18 cellular contexts compared by ENCODE assay signal in genomic region chr1:94929816-94930215, GRCh38. TPM values are rescaled to one million over a fixed set of nuclear protein-coding genes. Genes with fewer than 3 reads are reported as not detected.
DNase-seq lines count a peak whose midpoint lies in the region; ATAC-seq, FAIRE-seq and TF ChIP-seq lines count a peak whose summit lies in the region.
"Had no signal": no experiment of that assay in that cellular context is flagged by ENCODE, and none has a peak within 500 bp of the region (broad histone marks: within the 10 kb centered on the region; RNA-seq: fewer than 3 reads in every experiment).

No MANE protein-coding gene starts in this region.

- H3K4me3 ChIP-seq in colonic mucosa, result peak overlapping the region; percentile 6
- H3K4me3 ChIP-seq in right lobe of liver, result peak overlapping the region; percentile 64 to 81 (median 71)
- peak overlapping the region; percentile 74 for H3K4me3 ChIP-seq in rectal smooth muscle tissue (ENCODE audit: low read length)
- H3K4me3 ChIP-seq: SK-N-MC had no signal

- H3K27ac ChIP-seq in 22Rv1 (peak overlapping the region; percentile 72), colonic mucosa (peak overlapping the region; percentile 98), right lobe of liver (peak overlapping the region in 2 of 3 donors; percentile 98 to 99), rectal smooth muscle tissue (ENCODE audit: low read depth, low read length) (peak overlapping the region; percentile 30)
- H3K27ac ChIP-seq: SK-N-MC had no signal

- ATAC-seq in right lobe of liver (no peak), HG03378 (IDR thresholded peaks at IDR 0.05; ENCODE audit: unreplicated experiment) (no peak), HG02798 (IDR thresholded peaks at IDR 0.05; ENCODE audit: poor library complexity, unreplicated experiment) (no peak)
- ATAC-seq: heart left ventricle, left cardiac atrium had no signal

- H3K9ac ChIP-seq in colonic mucosa (ENCODE audit: low read depth in 2 of 2, low read length in 2 of 2) (peak overlapping the region; percentile 33 to 77), rectal smooth muscle tissue (ENCODE audit: low read length) (no peak overlapping the region)

- intact Hi-C loops in colonic mucosa (cut with DNase I), result loop anchor here (5.0 kb wide), 1 partner anchor 68 kb away; no protein-coding TSS in a partner anchor
- intact Hi-C loops in right lobe of liver (cut with DNase I), result no loop called here

- H3K4me1 ChIP-seq in colonic mucosa (no peaks in the 10 kb centered on the region), right lobe of liver (peaks cover 0 to 27% (median 5%) of the 10 kb centered on the region in 4 donors), rectal smooth muscle tissue (ENCODE audit: control insufficient read depth, insufficient read depth, low read length) (peaks cover 15% of the 10 kb centered on the region)

- H3K36me3 ChIP-seq in colonic mucosa (no peaks in the 10 kb centered on the region), right lobe of liver (peaks cover 0 to 9% (median 0%) of the 10 kb centered on the region in 4 donors), rectal smooth muscle tissue (ENCODE audit: control insufficient read depth, insufficient read depth, low read length) (no peaks in the 10 kb centered on the region)

- H3K27me3 ChIP-seq in colonic mucosa, result no peaks in the 10 kb centered on the region
- H3K27me3 ChIP-seq in right lobe of liver, result no peaks in the 10 kb centered on the region
- H3K27me3 ChIP-seq in rectal smooth muscle tissue (ENCODE audit: control insufficient read depth, insufficient read depth, low read length), result no peaks in the 10 kb centered on the region

- no peak for TF ChIP-seq CTCF in 22Rv1 (IDR thresholded peaks at IDR 0.05)
- TF ChIP-seq CTCF in colonic mucosa (IDR thresholded peaks at IDR 0.05), result no peak
- TF ChIP-seq CTCF in right lobe of liver (IDR thresholded peaks at IDR 0.05), result no peak

- H3K9me3 ChIP-seq in colonic mucosa (no peaks in the 10 kb centered on the region), right lobe of liver (no peaks in the 10 kb centered on the region)
- H3K9me3 ChIP-seq: heart left ventricle had no signal

- DNase-seq in colonic mucosa (no peak), right lobe of liver (no peak), NCI-H146 (lab: John Stamatoyannopoulos, UW) (no peak), H54 (ENCODE audit: insufficient read length, low spot score) (no peak)
- DNase-seq: activated naive CD4-positive, alpha-beta T cell treated with Interleukin-2 at 50 U/mL for 16 hours; KG1; left cardiac atrium; NCI-H1417 treated with DMSO at 0.1 percent for 48 hours; posterior cingulate gyrus; stimulated activated CD4-positive, alpha-beta T cell treated with anti-CD3 and anti-CD28 coated beads, Interleukin-4, amount 100 ng/mL, for 1 hour had no signal

- FAIRE-seq in H54 (lab: Jason Lieb, UNC), result no peak
- FAIRE-seq: bronchial epithelial cell, GM12892 had no signal

- WGBS in right lobe of liver (ENCODE audit: insufficient coverage, low coverage, low lambda C conversion rate, missing lambda C conversion rate), result 86% methylated on average over 3 of the region's 3 CpGs

- TF ChIP-seq POLR2A in right lobe of liver (IDR thresholded peaks at IDR 0.05) (no peak), H54 (IDR thresholded peaks at IDR 0.05; ENCODE audit: low read depth, low read length) (no peak)

RNA-seq across cellular contexts. Expression of gene CNN3, which starts 2.9 kb away (rescaled TPM):
- total RNA-seq in colonic mucosa, result 100 to 1,000 TPM; 117 to 164 TPM
- 100 to 1,000 TPM in 2 of 6 experiments, 10 to 100 TPM in 4; 90.5 to 125 (median 99.3) TPM for total RNA-seq in right lobe of liver

Comparison
In these comparisons a context has a peak if more than half of its experiments do, and no peak if none do; other contexts are left out.
1. H3K27ac ChIP-seq: peak in every context shown above with its lines; median percentile 98 in right lobe of liver; 98 in colonic mucosa; 72 in 22Rv1; 30 in rectal smooth muscle tissue.
2. H3K4me3 ChIP-seq: peak in every context shown above with its lines; median percentile 74 in rectal smooth muscle tissue; 71 in right lobe of liver; 6 in colonic mucosa.